1 cellular context compared by ENCODE assay signal in the genomic region with DNA sequence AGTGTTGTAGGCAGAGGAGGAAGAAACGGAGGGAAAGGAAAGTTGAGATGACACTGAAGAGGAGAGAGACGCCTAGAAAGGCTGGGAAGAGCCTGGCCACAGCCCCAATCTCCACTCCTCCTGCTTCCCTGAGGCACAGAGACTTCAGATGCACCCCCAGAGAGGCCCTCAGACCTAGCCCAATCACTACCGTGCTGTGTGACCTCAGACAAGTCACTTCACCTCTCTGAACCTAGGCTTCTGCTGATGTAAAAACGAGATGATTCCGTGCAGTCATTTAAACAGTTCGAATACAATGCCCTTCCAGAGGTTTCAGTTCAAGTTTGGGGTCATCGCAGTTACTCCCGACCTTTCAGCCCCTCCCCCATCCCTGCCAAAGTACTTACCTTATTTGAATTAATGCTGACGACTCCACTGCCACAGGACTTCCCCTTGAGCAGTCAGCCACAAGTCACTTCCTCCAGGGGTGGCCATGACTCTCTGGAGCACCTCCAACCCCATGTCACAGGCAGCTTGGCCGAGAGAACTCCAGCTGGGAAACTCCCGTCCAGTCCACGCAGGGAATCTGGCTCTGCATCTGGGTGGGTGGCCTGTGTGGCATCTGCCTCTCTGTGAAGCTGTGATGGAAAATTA.
A peak's percentile ranks its signal among the peaks of the same experiment; 100 is the strongest.
TF ChIP-seq lines count a peak whose summit lies in the region.

No MANE protein-coding gene starts in this region.

TF ChIP-seq in GM12878, 131 proteins besides CTCF, POLR2A, EP300 and RAD21 (continued from another document and continues in another):
- TF ChIP-seq, protein P1, sequence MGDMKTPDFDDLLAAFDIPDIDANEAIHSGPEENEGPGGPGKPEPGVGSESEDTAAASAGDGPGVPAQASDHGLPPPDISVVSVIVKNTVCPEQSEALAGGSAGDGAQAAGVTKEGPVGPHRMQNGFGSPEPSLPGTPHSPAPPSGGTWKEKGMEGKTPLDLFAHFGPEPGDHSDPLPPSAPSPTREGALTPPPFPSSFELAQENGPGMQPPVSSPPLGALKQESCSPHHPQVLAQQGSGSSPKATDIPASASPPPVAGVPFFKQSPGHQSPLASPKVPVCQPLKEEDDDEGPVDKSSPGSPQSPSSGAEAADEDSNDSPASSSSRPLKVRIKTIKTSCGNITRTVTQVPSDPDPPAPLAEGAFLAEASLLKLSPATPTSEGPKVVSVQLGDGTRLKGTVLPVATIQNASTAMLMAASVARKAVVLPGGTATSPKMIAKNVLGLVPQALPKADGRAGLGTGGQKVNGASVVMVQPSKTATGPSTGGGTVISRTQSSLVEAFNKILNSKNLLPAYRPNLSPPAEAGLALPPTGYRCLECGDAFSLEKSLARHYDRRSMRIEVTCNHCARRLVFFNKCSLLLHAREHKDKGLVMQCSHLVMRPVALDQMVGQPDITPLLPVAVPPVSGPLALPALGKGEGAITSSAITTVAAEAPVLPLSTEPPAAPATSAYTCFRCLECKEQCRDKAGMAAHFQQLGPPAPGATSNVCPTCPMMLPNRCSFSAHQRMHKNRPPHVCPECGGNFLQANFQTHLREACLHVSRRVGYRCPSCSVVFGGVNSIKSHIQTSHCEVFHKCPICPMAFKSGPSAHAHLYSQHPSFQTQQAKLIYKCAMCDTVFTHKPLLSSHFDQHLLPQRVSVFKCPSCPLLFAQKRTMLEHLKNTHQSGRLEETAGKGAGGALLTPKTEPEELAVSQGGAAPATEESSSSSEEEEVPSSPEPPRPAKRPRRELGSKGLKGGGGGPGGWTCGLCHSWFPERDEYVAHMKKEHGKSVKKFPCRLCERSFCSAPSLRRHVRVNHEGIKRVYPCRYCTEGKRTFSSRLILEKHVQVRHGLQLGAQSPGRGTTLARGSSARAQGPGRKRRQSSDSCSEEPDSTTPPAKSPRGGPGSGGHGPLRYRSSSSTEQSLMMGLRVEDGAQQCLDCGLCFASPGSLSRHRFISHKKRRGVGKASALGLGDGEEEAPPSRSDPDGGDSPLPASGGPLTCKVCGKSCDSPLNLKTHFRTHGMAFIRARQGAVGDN (IDR thresholded peaks at IDR 0.05), result no peak; the same call in 1 of the 2 replicates
- TF ChIP-seq, protein P2, sequence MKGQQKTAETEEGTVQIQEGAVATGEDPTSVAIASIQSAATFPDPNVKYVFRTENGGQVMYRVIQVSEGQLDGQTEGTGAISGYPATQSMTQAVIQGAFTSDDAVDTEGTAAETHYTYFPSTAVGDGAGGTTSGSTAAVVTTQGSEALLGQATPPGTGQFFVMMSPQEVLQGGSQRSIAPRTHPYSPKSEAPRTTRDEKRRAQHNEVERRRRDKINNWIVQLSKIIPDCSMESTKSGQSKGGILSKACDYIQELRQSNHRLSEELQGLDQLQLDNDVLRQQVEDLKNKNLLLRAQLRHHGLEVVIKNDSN (IDR thresholded peaks at IDR 0.05; ENCODE audit: borderline replicate concordance, extremely low read length, insufficient read depth, low read depth, low read length), result no peak
- TF ChIP-seq NBN (IDR thresholded peaks at IDR 0.05), result 0 out of 2 replicates have a peak, but pooled peaks have one; percentile 24
- TF ChIP-seq SPI1 (IDR thresholded peaks at IDR 0.05; ENCODE audit: borderline replicate concordance, insufficient read depth, low read depth, low read length), result peak; percentile 83
- peak; percentile 29 for TF ChIP-seq KLF5 (IDR thresholded peaks at IDR 0.05; ENCODE audit: partially characterized antibody)
- no peak for TF ChIP-seq FOXK2 (IDR thresholded peaks at IDR 0.05)
- TF ChIP-seq SMAD1 (IDR thresholded peaks at IDR 0.05; ENCODE audit: low read depth, partially characterized antibody), result no peak
- TF ChIP-seq MEF2A (IDR thresholded peaks at IDR 0.05; ENCODE audit: insufficient read depth, low read depth, low read length), result no peak
- TF ChIP-seq, protein P3, sequence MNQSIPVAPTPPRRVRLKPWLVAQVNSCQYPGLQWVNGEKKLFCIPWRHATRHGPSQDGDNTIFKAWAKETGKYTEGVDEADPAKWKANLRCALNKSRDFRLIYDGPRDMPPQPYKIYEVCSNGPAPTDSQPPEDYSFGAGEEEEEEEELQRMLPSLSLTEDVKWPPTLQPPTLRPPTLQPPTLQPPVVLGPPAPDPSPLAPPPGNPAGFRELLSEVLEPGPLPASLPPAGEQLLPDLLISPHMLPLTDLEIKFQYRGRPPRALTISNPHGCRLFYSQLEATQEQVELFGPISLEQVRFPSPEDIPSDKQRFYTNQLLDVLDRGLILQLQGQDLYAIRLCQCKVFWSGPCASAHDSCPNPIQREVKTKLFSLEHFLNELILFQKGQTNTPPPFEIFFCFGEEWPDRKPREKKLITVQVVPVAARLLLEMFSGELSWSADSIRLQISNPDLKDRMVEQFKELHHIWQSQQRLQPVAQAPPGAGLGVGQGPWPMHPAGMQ (IDR thresholded peaks at IDR 0.05; ENCODE audit: borderline replicate concordance), result no peak
- no peak for TF ChIP-seq HCFC1 (IDR thresholded peaks at IDR 0.05; ENCODE audit: low read length)
- TF ChIP-seq ZNF217 (IDR thresholded peaks at IDR 0.05), result peak; percentile 94
- TF ChIP-seq CHD4 (IDR thresholded peaks at IDR 0.05), result no peak
- no peak for TF ChIP-seq ZBED1 (IDR thresholded peaks at IDR 0.05; ENCODE audit: borderline replicate concordance)
- peak; percentile 34; the same call in 1 of the 2 replicates for TF ChIP-seq BACH1 (IDR thresholded peaks at IDR 0.05; ENCODE audit: borderline replicate concordance)
- TF ChIP-seq, protein P4, sequence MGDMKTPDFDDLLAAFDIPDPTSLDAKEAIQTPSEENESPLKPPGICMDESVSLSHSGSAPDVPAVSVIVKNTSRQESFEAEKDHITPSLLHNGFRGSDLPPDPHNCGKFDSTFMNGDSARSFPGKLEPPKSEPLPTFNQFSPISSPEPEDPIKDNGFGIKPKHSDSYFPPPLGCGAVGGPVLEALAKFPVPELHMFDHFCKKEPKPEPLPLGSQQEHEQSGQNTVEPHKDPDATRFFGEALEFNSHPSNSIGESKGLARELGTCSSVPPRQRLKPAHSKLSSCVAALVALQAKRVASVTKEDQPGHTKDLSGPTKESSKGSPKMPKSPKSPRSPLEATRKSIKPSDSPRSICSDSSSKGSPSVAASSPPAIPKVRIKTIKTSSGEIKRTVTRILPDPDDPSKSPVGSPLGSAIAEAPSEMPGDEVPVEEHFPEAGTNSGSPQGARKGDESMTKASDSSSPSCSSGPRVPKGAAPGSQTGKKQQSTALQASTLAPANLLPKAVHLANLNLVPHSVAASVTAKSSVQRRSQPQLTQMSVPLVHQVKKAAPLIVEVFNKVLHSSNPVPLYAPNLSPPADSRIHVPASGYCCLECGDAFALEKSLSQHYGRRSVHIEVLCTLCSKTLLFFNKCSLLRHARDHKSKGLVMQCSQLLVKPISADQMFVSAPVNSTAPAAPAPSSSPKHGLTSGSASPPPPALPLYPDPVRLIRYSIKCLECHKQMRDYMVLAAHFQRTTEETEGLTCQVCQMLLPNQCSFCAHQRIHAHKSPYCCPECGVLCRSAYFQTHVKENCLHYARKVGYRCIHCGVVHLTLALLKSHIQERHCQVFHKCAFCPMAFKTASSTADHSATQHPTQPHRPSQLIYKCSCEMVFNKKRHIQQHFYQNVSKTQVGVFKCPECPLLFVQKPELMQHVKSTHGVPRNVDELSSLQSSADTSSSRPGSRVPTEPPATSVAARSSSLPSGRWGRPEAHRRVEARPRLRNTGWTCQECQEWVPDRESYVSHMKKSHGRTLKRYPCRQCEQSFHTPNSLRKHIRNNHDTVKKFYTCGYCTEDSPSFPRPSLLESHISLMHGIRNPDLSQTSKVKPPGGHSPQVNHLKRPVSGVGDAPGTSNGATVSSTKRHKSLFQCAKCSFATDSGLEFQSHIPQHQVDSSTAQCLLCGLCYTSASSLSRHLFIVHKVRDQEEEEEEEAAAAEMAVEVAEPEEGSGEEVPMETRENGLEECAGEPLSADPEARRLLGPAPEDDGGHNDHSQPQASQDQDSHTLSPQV (IDR thresholded peaks at IDR 0.05), result no peak
- TF ChIP-seq, protein P5, sequence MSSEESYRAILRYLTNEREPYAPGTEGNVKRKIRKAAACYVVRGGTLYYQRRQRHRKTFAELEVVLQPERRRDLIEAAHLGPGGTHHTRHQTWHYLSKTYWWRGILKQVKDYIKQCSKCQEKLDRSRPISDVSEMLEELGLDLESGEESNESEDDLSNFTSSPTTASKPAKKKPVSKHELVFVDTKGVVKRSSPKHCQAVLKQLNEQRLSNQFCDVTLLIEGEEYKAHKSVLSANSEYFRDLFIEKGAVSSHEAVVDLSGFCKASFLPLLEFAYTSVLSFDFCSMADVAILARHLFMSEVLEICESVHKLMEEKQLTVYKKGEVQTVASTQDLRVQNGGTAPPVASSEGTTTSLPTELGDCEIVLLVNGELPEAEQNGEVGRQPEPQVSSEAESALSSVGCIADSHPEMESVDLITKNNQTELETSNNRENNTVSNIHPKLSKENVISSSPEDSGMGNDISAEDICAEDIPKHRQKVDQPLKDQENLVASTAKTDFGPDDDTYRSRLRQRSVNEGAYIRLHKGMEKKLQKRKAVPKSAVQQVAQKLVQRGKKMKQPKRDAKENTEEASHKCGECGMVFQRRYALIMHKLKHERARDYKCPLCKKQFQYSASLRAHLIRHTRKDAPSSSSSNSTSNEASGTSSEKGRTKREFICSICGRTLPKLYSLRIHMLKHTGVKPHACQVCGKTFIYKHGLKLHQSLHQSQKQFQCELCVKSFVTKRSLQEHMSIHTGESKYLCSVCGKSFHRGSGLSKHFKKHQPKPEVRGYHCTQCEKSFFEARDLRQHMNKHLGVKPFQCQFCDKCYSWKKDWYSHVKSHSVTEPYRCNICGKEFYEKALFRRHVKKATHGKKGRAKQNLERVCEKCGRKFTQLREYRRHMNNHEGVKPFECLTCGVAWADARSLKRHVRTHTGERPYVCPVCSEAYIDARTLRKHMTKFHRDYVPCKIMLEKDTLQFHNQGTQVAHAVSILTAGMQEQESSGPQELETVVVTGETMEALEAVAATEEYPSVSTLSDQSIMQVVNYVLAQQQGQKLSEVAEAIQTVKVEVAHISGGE (CRISPR knock-in tag; IDR thresholded peaks at IDR 0.05), result no peak
- no peak for TF ChIP-seq SREBF2 (IDR thresholded peaks at IDR 0.05; ENCODE audit: low read length)
- TF ChIP-seq PML (IDR thresholded peaks at IDR 0.05; ENCODE audit: low read length), result no peak
- TF ChIP-seq SP1 (IDR thresholded peaks at IDR 0.05; ENCODE audit: low read depth, low read length), result peak; percentile 22
- peak; percentile 63 for TF ChIP-seq ATF7 (IDR thresholded peaks at IDR 0.05; ENCODE audit: low read depth)
- TF ChIP-seq HDGF (IDR thresholded peaks at IDR 0.05), result no peak
- no peak for TF ChIP-seq ZNF207 (IDR thresholded peaks at IDR 0.05; ENCODE audit: borderline replicate concordance)
- peak; percentile 84 for TF ChIP-seq IKZF1 (conservative IDR thresholded peaks at IDR 0.05)
- TF ChIP-seq IRF4 (IDR thresholded peaks at IDR 0.05; ENCODE audit: low read depth, low read length), result no peak
- no peak for TF ChIP-seq MYB (IDR thresholded peaks at IDR 0.05; ENCODE audit: borderline replicate concordance, low read depth, low read length)
- TF ChIP-seq SMARCA5 (IDR thresholded peaks at IDR 0.05), result peak; percentile 98
- TF ChIP-seq ZSCAN29 (IDR thresholded peaks at IDR 0.05), result no peak
- TF ChIP-seq YBX1 (IDR thresholded peaks at IDR 0.05), result no peak
- no peak for TF ChIP-seq POLR2AphosphoS5 (IDR thresholded peaks at IDR 0.05; ENCODE audit: low read length)
- TF ChIP-seq RELA (IDR thresholded peaks at IDR 0.05; ENCODE audit: borderline replicate concordance, partially characterized antibody), result peak; percentile 43
- no peak for TF ChIP-seq MXI1 (IDR thresholded peaks at IDR 0.05; ENCODE audit: low read depth, low read length)
- TF ChIP-seq ZNF24 (IDR thresholded peaks at IDR 0.05), result 0 out of 2 replicates have a peak, but pooled peaks have one; percentile 58
- no peak for TF ChIP-seq TCF7 (IDR thresholded peaks at IDR 0.05; ENCODE audit: borderline replicate concordance)
- no peak for TF ChIP-seq MTA3 (IDR thresholded peaks at IDR 0.05; ENCODE audit: borderline replicate concordance, low read length)
- TF ChIP-seq, protein P6, sequence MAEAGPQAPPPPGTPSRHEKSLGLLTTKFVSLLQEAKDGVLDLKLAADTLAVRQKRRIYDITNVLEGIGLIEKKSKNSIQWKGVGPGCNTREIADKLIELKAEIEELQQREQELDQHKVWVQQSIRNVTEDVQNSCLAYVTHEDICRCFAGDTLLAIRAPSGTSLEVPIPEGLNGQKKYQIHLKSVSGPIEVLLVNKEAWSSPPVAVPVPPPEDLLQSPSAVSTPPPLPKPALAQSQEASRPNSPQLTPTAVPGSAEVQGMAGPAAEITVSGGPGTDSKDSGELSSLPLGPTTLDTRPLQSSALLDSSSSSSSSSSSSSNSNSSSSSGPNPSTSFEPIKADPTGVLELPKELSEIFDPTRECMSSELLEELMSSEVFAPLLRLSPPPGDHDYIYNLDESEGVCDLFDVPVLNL (IDR thresholded peaks at IDR 0.05; ENCODE audit: low read depth, low read length), result no peak
- peak; percentile 67; the same call in 1 of the 2 replicates for TF ChIP-seq CHD2 (IDR thresholded peaks at IDR 0.05; ENCODE audit: borderline replicate concordance, low read depth, low read length)
- TF ChIP-seq YY1 (IDR thresholded peaks at IDR 0.05; ENCODE audit: low read depth, low read length), result peak; percentile 86
- no peak for TF ChIP-seq BMI1 (IDR thresholded peaks at IDR 0.05; ENCODE audit: borderline replicate concordance)
- TF ChIP-seq CBFB (IDR thresholded peaks at IDR 0.05; ENCODE audit: low read depth), result no peak
- TF ChIP-seq WRNIP1 (IDR thresholded peaks at IDR 0.05; ENCODE audit: borderline replicate concordance, low read depth, low read length), result no peak
- no peak for TF ChIP-seq GABPA (IDR thresholded peaks at IDR 0.05; ENCODE audit: low read depth)
- TF ChIP-seq MYC (IDR thresholded peaks at IDR 0.05; ENCODE audit: insufficient read depth, insufficient read length, insufficient replicate concordance, low read length, severe bottlenecking), result no peak
- 0 out of 2 replicates have a peak, but pooled peaks have one; percentile 32 for TF ChIP-seq TARDBP (IDR thresholded peaks at IDR 0.05; ENCODE audit: borderline replicate concordance)
- TF ChIP-seq, protein P7, sequence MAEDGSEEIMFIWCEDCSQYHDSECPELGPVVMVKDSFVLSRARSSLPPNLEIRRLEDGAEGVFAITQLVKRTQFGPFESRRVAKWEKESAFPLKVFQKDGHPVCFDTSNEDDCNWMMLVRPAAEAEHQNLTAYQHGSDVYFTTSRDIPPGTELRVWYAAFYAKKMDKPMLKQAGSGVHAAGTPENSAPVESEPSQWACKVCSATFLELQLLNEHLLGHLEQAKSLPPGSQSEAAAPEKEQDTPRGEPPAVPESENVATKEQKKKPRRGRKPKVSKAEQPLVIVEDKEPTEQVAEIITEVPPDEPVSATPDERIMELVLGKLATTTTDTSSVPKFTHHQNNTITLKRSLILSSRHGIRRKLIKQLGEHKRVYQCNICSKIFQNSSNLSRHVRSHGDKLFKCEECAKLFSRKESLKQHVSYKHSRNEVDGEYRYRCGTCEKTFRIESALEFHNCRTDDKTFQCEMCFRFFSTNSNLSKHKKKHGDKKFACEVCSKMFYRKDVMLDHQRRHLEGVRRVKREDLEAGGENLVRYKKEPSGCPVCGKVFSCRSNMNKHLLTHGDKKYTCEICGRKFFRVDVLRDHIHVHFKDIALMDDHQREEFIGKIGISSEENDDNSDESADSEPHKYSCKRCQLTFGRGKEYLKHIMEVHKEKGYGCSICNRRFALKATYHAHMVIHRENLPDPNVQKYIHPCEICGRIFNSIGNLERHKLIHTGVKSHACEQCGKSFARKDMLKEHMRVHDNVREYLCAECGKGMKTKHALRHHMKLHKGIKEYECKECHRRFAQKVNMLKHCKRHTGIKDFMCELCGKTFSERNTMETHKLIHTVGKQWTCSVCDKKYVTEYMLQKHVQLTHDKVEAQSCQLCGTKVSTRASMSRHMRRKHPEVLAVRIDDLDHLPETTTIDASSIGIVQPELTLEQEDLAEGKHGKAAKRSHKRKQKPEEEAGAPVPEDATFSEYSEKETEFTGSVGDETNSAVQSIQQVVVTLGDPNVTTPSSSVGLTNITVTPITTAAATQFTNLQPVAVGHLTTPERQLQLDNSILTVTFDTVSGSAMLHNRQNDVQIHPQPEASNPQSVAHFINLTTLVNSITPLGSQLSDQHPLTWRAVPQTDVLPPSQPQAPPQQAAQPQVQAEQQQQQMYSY (CRISPR knock-in tag; IDR thresholded peaks at IDR 0.05), result no peak
